Comparison of ENCODE assay signal across 16 cellular contexts in the genomic region with DNA sequence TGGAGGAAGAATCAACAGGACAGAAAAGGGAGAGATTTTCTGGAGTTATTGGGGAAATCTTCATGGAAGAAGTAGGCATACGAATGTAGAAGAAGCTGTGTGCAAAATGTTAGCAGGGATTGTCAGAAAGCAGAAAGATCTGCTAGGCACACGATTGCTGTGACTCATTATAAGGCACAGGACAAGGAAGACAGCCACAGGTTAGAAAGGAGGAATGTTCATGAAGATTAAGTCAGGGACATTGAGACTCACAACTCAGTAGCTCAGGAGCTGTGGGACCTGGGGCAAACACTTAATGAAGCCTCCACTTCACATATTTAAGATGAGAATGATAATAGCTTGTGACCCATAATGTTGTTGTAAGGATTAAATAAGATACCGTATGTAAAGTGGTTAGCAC. TPM values are rescaled to one million over a fixed set of nuclear protein-coding genes. Genes with fewer than 3 reads are reported as not detected.
A peak's percentile ranks its signal among the peaks of the same experiment; 100 is the strongest.
DNase-seq lines count a peak whose midpoint lies in the region; ATAC-seq and TF ChIP-seq lines count a peak whose summit lies in the region.
"Had no signal": no experiment of that assay in that cellular context is flagged by ENCODE, and none has a peak within 500 bp of the region (broad histone marks: within the 10 kb centered on the region; RNA-seq: fewer than 3 reads in every experiment).

No MANE protein-coding gene starts in this region.

- DNase-seq in stimulated activated naive CD8-positive, alpha-beta T cell treated with anti-CD3 and anti-CD28 coated beads, Interleukin-15, Interleukin-2, amounts not matched to agents 100 U/mL and 50 U/mL, for 24 hours, result no peak
- no peak for DNase-seq in immature natural killer cell
- DNase-seq in tibial nerve (ENCODE audit: low spot score in 2 of 2), result no peak
- DNase-seq in KBM-7, result no peak
- DNase-seq: activated CD8-positive, alpha-beta memory T cell treated with anti-CD3 and anti-CD28 coated beads, Interleukin-2, amount 10 ng/mL, durations not matched to agents 7 days and 5 days; DMS 273 treated with DMSO at 0.1 percent for 48 hours; H7; mammary epithelial cell; MG63; NCI-H2029 treated with DMSO at 0.1 percent for 48 hours; posterior cingulate gyrus; transverse colon had no signal

- peaks cover 24% of the 10 kb centered on the region for H3K9me3 Mint-ChIP-seq in stimulated activated naive CD8-positive, alpha-beta T cell treated with anti-CD3 and anti-CD28 coated beads, Interleukin-15, Interleukin-2, amounts not matched to agents 100 ng/mL and 50 ng/mL, for 24 hours
- H3K9me3 Mint-ChIP-seq in activated naive CD8-positive, alpha-beta T cell (ENCODE audit: low read depth), result peaks cover 24% of the 10 kb centered on the region
- H3K9me3 Mint-ChIP-seq in immature natural killer cell, result no peaks in the 10 kb centered on the region

- TF ChIP-seq EP300 in tibial nerve (IDR thresholded peaks at IDR 0.05), result no peak

- H3K36me3 Mint-ChIP-seq in stimulated activated naive CD8-positive, alpha-beta T cell treated with anti-CD3 and anti-CD28 coated beads, Interleukin-15, Interleukin-2, amounts not matched to agents 100 ng/mL and 50 ng/mL, for 24 hours (ENCODE audit: low read depth), result peaks cover 52% of the 10 kb centered on the region
- H3K36me3 Mint-ChIP-seq in activated naive CD8-positive, alpha-beta T cell, result peaks cover 42% of the 10 kb centered on the region
- peaks cover 26 to 37% (median 31%) of the 10 kb centered on the region in 3 donors for H3K36me3 Mint-ChIP-seq in immature natural killer cell

- in situ Hi-C loops in KBM-7 (cut with MboI; ENCODE audit: low pct_unique_long_range_greater_than_20kb, low sequenced_read_pairs), result no loop called here

- H3K27ac ChIP-seq in tibial nerve, result peak overlapping the region; percentile 31 to 90 (median 68)

- peaks cover 0 to 39% (median 10%) of the 10 kb centered on the region in 4 donors for H3K4me1 ChIP-seq in tibial nerve

- no peaks in the 10 kb centered on the region for H3K27me3 Mint-ChIP-seq in stimulated activated naive CD8-positive, alpha-beta T cell treated with anti-CD3 and anti-CD28 coated beads, Interleukin-15, Interleukin-2, amounts not matched to agents 100 ng/mL and 50 ng/mL, for 24 hours
- H3K27me3 Mint-ChIP-seq in activated naive CD8-positive, alpha-beta T cell, result no peaks in the 10 kb centered on the region
- H3K27me3 Mint-ChIP-seq in immature natural killer cell (ENCODE audit: low read depth in 3 of 3), result peaks cover 0 to 5% (median 3%) of the 10 kb centered on the region in 3 donors
- H3K27me3 Mint-ChIP-seq: activated CD8-positive, alpha-beta memory T cell treated with anti-CD3 and anti-CD28 coated beads, Interleukin-2, amount 10 ng/mL, durations not matched to agents 7 days and 5 days had no signal

- H3K4me3 Mint-ChIP-seq in stimulated activated naive CD8-positive, alpha-beta T cell treated with anti-CD3 and anti-CD28 coated beads, Interleukin-15, Interleukin-2, amounts not matched to agents 100 ng/mL and 50 ng/mL, for 24 hours, result no peak overlapping the region
- peak overlapping the region; percentile 22 for H3K4me3 Mint-ChIP-seq in activated naive CD8-positive, alpha-beta T cell
- peak overlapping the region; percentile 10 to 73 (median 36) for H3K4me3 Mint-ChIP-seq in immature natural killer cell
- H3K4me3 Mint-ChIP-seq: activated CD8-positive, alpha-beta memory T cell treated with anti-CD3 and anti-CD28 coated beads, Interleukin-2, amount 10 ng/mL, durations not matched to agents 7 days and 5 days had no signal

- H3K4me3 ChIP-seq in tibial nerve, result no peak overlapping the region
- H3K4me3 ChIP-seq: MG63 had no signal

- TF ChIP-seq POLR2A in tibial nerve (IDR thresholded peaks at IDR 0.05), result no peak

- H3K4me1 Mint-ChIP-seq in stimulated activated naive CD8-positive, alpha-beta T cell treated with anti-CD3 and anti-CD28 coated beads, Interleukin-15, Interleukin-2, amounts not matched to agents 100 ng/mL and 50 ng/mL, for 24 hours (ENCODE audit: low read depth), result peaks cover 30% of the 10 kb centered on the region
- H3K4me1 Mint-ChIP-seq in activated naive CD8-positive, alpha-beta T cell (ENCODE audit: low read depth), result peaks cover 52% of the 10 kb centered on the region
- peaks cover 83 to 92% of the 10 kb centered on the region in 2 donors for H3K4me1 Mint-ChIP-seq in immature natural killer cell

- H3K9me3 ChIP-seq in tibial nerve, result peaks cover 0 to 18% (median 2%) of the 10 kb centered on the region in 4 donors
- H3K9me3 ChIP-seq: MG63 had no signal

- TF ChIP-seq CTCF in tibial nerve (IDR thresholded peaks at IDR 0.05), result no peak

- 25 to 27% methylated on average over 2 of the region's 3 CpGs for WGBS in tibial nerve, 2 donors

- peaks cover 0 to 20% (median 0%) of the 10 kb centered on the region in 3 donors for H3K36me3 ChIP-seq in tibial nerve
- H3K36me3 ChIP-seq: MG63, transverse colon had no signal

- H3K27ac Mint-ChIP-seq in stimulated activated naive CD8-positive, alpha-beta T cell treated with anti-CD3 and anti-CD28 coated beads, Interleukin-15, Interleukin-2, amounts not matched to agents 100 ng/mL and 50 ng/mL, for 24 hours, result peak overlapping the region; percentile 58
- H3K27ac Mint-ChIP-seq in activated naive CD8-positive, alpha-beta T cell, result peak overlapping the region; percentile 89
- peak overlapping the region; percentile 72 to 88 (median 84) for H3K27ac Mint-ChIP-seq in immature natural killer cell
- H3K27ac Mint-ChIP-seq: activated CD8-positive, alpha-beta memory T cell treated with anti-CD3 and anti-CD28 coated beads, Interleukin-2, amount 10 ng/mL, durations not matched to agents 7 days and 5 days had no signal

- ATAC-seq in stimulated activated naive CD8-positive, alpha-beta T cell treated with anti-CD3 and anti-CD28 coated beads, Interleukin-15, Interleukin-2, amounts not matched to agents 100 U/mL and 50 U/mL, for 24 hours, result no peak
- no peak for ATAC-seq in GM21515 (IDR thresholded peaks at IDR 0.05; ENCODE audit: unreplicated experiment)
- no peak for ATAC-seq in GM19035 (IDR thresholded peaks at IDR 0.05; ENCODE audit: unreplicated experiment)
- ATAC-seq: activated CD8-positive, alpha-beta memory T cell treated with anti-CD3 and anti-CD28 coated beads, Interleukin-2, amount 10 ng/mL, durations not matched to agents 7 days and 5 days had no signal

- H3K27me3 ChIP-seq in tibial nerve, result no peaks in the 10 kb centered on the region
- H3K27me3 ChIP-seq: MG63, transverse colon had no signal

RNA-seq across cellular contexts. Expression of a gene that starts 26.7 kb away (rescaled TPM):
- polyA plus RNA-seq in immature natural killer cell, result 100 to 1,000 TPM in 2 of 3 donors, 10 to 100 TPM in 1; 92.1 to 162 (median 137) TPM
- total RNA-seq in tibial nerve, result 10 to 100 TPM; 16.7 to 50.7 (median 35.7) TPM
